Comparison of ENCODE assay signal across 32 cellular contexts in genomic region chr10:109618748-109619147, GRCh38.
"Had no signal": no experiment of that assay in that cellular context is flagged by ENCODE, and none has a peak within 500 bp of the region (broad histone marks: within the 10 kb centered on the region; RNA-seq: fewer than 3 reads in every experiment).

No MANE protein-coding gene starts in this region.

- FAIRE-seq: TTC549 had no signal

- H3K36me3 ChIP-seq: WERI-Rb-1 had no signal

- ATAC-seq: activated CD4-positive, alpha-beta T cell treated with anti-CD3 and anti-CD28 coated beads for 36 hours; activated CD4-positive, CD25-positive, alpha-beta regulatory T cell treated with anti-CD3 and anti-CD28 coated beads, Interleukin-2, amount 50 U/mL, for 24 hours; activated CD8-positive, alpha-beta memory T cell treated with anti-CD3 and anti-CD28 coated beads, Interleukin-2, amount 10 ng/mL, durations not matched to agents 7 days and 5 days; activated CD8-positive, alpha-beta T cell treated with anti-CD3 and anti-CD28 coated beads for 36 hours; activated CD8-positive, alpha-beta T cell treated with anti-CD3 and anti-CD28 coated beads, Interleukin-2, amount 10 ng/mL, durations not matched to agents 7 days and 5 days; T-cell; T-helper 17 cell; WTC11 had no signal

- DNase-seq: activated B cell treated with CpG ODN at 0.5 μM for 24 hours; activated CD4-positive, alpha-beta memory T cell treated with anti-CD3 and anti-CD28 coated beads for 36 hours; activated CD4-positive, alpha-beta memory T cell treated with anti-CD3 and anti-CD28 coated beads, Interleukin-2, amount 10 ng/mL, durations not matched to agents 7 days and 5 days; activated CD4-positive, alpha-beta T cell treated with anti-CD3 and anti-CD28 coated beads for 1 hour; activated CD4-positive, alpha-beta T cell treated with anti-CD3 and anti-CD28 coated beads for 36 hours; activated CD4-positive, alpha-beta T cell treated with anti-CD3 and anti-CD28 coated beads for 4 hours; activated CD4-positive, alpha-beta T cell treated with anti-CD3 and anti-CD28 coated beads for 48 hours; activated CD4-positive, alpha-beta T cell treated with anti-CD3 and anti-CD28 coated beads, Interleukin-2, amount 10 ng/mL, durations not matched to agents 24 days and 14 days; activated CD4-positive, alpha-beta T cell treated with anti-CD3 and anti-CD28 coated beads, Interleukin-2, amount 10 ng/mL, durations not matched to agents 7 days and 5 days; activated CD4-positive, alpha-beta T cell treated with anti-CD3 and anti-CD28 coated beads, Interleukin-2, amount 50 U/mL, for 1 hour; activated CD4-positive, alpha-beta T cell treated with anti-CD3 and anti-CD28 coated beads, Interleukin-2, amount 50 U/mL, for 4 hours; activated CD4-positive, alpha-beta T cell treated with anti-CD3 and anti-CD28 coated beads, Interleukin-2, amount 50 U/mL, for 48 hours; activated CD4-positive, CD25-positive, alpha-beta regulatory T cell; activated CD4-positive, CD25-positive, alpha-beta regulatory T cell treated with anti-CD3 and anti-CD28 coated beads, Interleukin-2, amount 50 U/mL, for 72 hours; activated CD8-positive, alpha-beta memory T cell treated with anti-CD3 and anti-CD28 coated beads for 24 hours; activated CD8-positive, alpha-beta memory T cell treated with anti-CD3 and anti-CD28 coated beads, Interleukin-2, amount 10 ng/mL, durations not matched to agents 7 days and 5 days; activated CD8-positive, alpha-beta memory T cell treated with anti-CD3 and anti-CD28 coated beads, Interleukin-2, amount 50 U/mL, for 4 hours; activated CD8-positive, alpha-beta memory T cell treated with anti-CD3 and anti-CD28 coated beads, Interleukin-2, amount 50 U/mL, for 48 hours; activated CD8-positive, alpha-beta T cell treated with anti-CD3 and anti-CD28 coated beads for 36 hours; activated CD8-positive, alpha-beta T cell treated with anti-CD3 and anti-CD28 coated beads, Interleukin-2, amount 10 ng/mL, durations not matched to agents 7 days and 5 days; activated T-cell treated with anti-CD3 and anti-CD28 coated beads for 4 hours; T-cell; T-helper 1 cell; T-helper 17 cell; T-helper 2 cell; T-helper 9 cell; T1000; WERI-Rb-1 had no signal

- H3K27ac ChIP-seq: VCaP, WERI-Rb-1 had no signal
